16 cellular contexts compared by ENCODE assay signal in genomic region chr15:67095834-67096366, GRCh38. TPM values are rescaled to one million over a fixed set of nuclear protein-coding genes. Genes with fewer than 3 reads are reported as not detected.
DNase-seq lines count a peak whose midpoint lies in the region; ATAC-seq and TF ChIP-seq lines count a peak whose summit lies in the region.
"Had no signal": no experiment of that assay in that cellular context is flagged by ENCODE, and none has a peak within 500 bp of the region (broad histone marks: within the 10 kb centered on the region; RNA-seq: fewer than 3 reads in every experiment).

No MANE protein-coding gene starts in this region.

- peaks cover 59% of the 10 kb centered on the region for H3K36me3 Mint-ChIP-seq in activated CD8-positive, alpha-beta memory T cell treated with anti-CD3 and anti-CD28 coated beads, Interleukin-2, amount 10 ng/mL, durations not matched to agents 7 days and 5 days
- H3K36me3 Mint-ChIP-seq in activated naive CD4-positive, alpha-beta T cell treated with anti-CD3 and anti-CD28 coated beads, Interleukin-2, amount 50 U/mL, for 72 hours, result peaks cover 5 to 55% of the 10 kb centered on the region in 2 donors
- H3K36me3 Mint-ChIP-seq in nephron progenitor cell (ENCODE audit: low read depth), result peaks cover 26% of the 10 kb centered on the region

- peaks cover 90% of the 10 kb centered on the region for H3K4me1 Mint-ChIP-seq in activated CD8-positive, alpha-beta memory T cell treated with anti-CD3 and anti-CD28 coated beads, Interleukin-2, amount 10 ng/mL, durations not matched to agents 7 days and 5 days
- peaks cover 63% of the 10 kb centered on the region for H3K4me1 Mint-ChIP-seq in nephron progenitor cell

- no peak overlapping the region for H3K4me3 Mint-ChIP-seq in activated CD8-positive, alpha-beta memory T cell treated with anti-CD3 and anti-CD28 coated beads, Interleukin-2, amount 10 ng/mL, durations not matched to agents 7 days and 5 days
- H3K4me3 Mint-ChIP-seq in nephron progenitor cell, result no peak overlapping the region

- H3K4me1 ChIP-seq in Karpas-422 (ENCODE audit: low read length) (peaks cover 90% of the 10 kb centered on the region), tibial artery (peaks cover 0 to 41% (median 25%) of the 10 kb centered on the region in 4 donors)

- H4K20me1 ChIP-seq in Karpas-422 (ENCODE audit: insufficient read depth, low read depth, low read length), result no peaks in the 10 kb centered on the region
- H4K20me1 ChIP-seq in neural cell (ENCODE audit: insufficient read depth), result no peaks in the 10 kb centered on the region

- H3K4me3 ChIP-seq in Karpas-422 (ENCODE audit: low read length) (peak overlapping the region; percentile 41), neural cell (ENCODE audit: low read length) (no peak overlapping the region), tibial artery (no peak overlapping the region)
- H3K4me3 ChIP-seq: upper lobe of right lung had no signal

- peak; percentile 5 for ATAC-seq in activated CD8-positive, alpha-beta memory T cell treated with anti-CD3 and anti-CD28 coated beads, Interleukin-2, amount 10 ng/mL, durations not matched to agents 7 days and 5 days
- ATAC-seq in activated naive CD4-positive, alpha-beta T cell treated with anti-CD3 and anti-CD28 coated beads, Interleukin-2, amount 50 U/mL, for 72 hours, result peak in 1 of 2 donors; percentile 51
- ATAC-seq: foreskin keratinocyte, left cardiac atrium, upper lobe of right lung had no signal

- no peaks in the 10 kb centered on the region for H3F3A ChIP-seq in neural cell (ENCODE audit: insufficient read depth, low read length, poor library complexity, severe bottlenecking)

- no peaks in the 10 kb centered on the region for H3K27me3 Mint-ChIP-seq in activated CD8-positive, alpha-beta memory T cell treated with anti-CD3 and anti-CD28 coated beads, Interleukin-2, amount 10 ng/mL, durations not matched to agents 7 days and 5 days
- peaks cover 8% of the 10 kb centered on the region for H3K27me3 Mint-ChIP-seq in nephron progenitor cell (ENCODE audit: low read depth, poor library complexity)

- H3K9ac ChIP-seq in Karpas-422 (ENCODE audit: low read length) (peak overlapping the region; percentile 73), neural cell (ENCODE audit: low read length) (no peak overlapping the region)

- TF ChIP-seq EP300 in neural cell (conservative IDR thresholded peaks at IDR 0.05; ENCODE audit: poor library complexity, severe bottlenecking), result peak; percentile 23

- H3K27ac Mint-ChIP-seq in activated CD8-positive, alpha-beta memory T cell treated with anti-CD3 and anti-CD28 coated beads, Interleukin-2, amount 10 ng/mL, durations not matched to agents 7 days and 5 days, result peak overlapping the region; percentile 87
- peak overlapping the region; percentile 57 to 65 for H3K27ac Mint-ChIP-seq in activated naive CD4-positive, alpha-beta T cell treated with anti-CD3 and anti-CD28 coated beads, Interleukin-2, amount 50 U/mL, for 72 hours
- H3K27ac Mint-ChIP-seq in nephron progenitor cell, result no peak overlapping the region

- no peak for TF ChIP-seq RAD21 in neural cell (conservative IDR thresholded peaks at IDR 0.05)

- no peaks in the 10 kb centered on the region for H3K9me3 Mint-ChIP-seq in activated CD8-positive, alpha-beta memory T cell treated with anti-CD3 and anti-CD28 coated beads, Interleukin-2, amount 10 ng/mL, durations not matched to agents 7 days and 5 days (ENCODE audit: low read depth)
- H3K9me3 Mint-ChIP-seq in activated naive CD4-positive, alpha-beta T cell treated with anti-CD3 and anti-CD28 coated beads, Interleukin-2, amount 50 U/mL, for 72 hours, result peaks cover 0 to 5% of the 10 kb centered on the region in 2 donors
- no peaks in the 10 kb centered on the region for H3K9me3 Mint-ChIP-seq in nephron progenitor cell

- peak overlapping the region; percentile 84 for H3K4me2 ChIP-seq in Karpas-422 (ENCODE audit: low read depth, low read length, poor library complexity, severe bottlenecking)
- no peak overlapping the region for H3K4me2 ChIP-seq in neural cell (ENCODE audit: low read length)

- H3K27me3 ChIP-seq in Karpas-422 (ENCODE audit: low read length), result no peaks in the 10 kb centered on the region
- H3K27me3 ChIP-seq in neural cell (ENCODE audit: insufficient read depth, low read depth, low read length), result no peaks in the 10 kb centered on the region
- H3K27me3 ChIP-seq in tibial artery, result no peaks in the 10 kb centered on the region
- H3K27me3 ChIP-seq: foreskin keratinocyte, upper lobe of right lung had no signal

- no peak overlapping the region for H2AFZ ChIP-seq in Karpas-422 (ENCODE audit: low read length)
- H2AFZ ChIP-seq in neural cell (ENCODE audit: low read depth, low read length), result no peak overlapping the region

- CTCF ChIA-PET in activated CD8-positive, alpha-beta memory T cell treated with anti-CD3 and anti-CD28 coated beads, Interleukin-2, amount 10 ng/mL, durations not matched to agents 7 days and 5 days (lab: Charles Lee), result interaction anchor here (0.9 to 2.0 kb wide), 2 partner anchors 10 to 28 kb away, joined by 3 to 5 read pairs; no protein-coding TSS in a partner anchor

- H3K27ac ChIP-seq in Karpas-422 (ENCODE audit: low read length) (peak overlapping the region; percentile 98), neural cell (ENCODE audit: low read length) (no peak overlapping the region), tibial artery (no peak overlapping the region)
- H3K27ac ChIP-seq: foreskin keratinocyte, upper lobe of right lung had no signal

- H3K9me2 ChIP-seq in Karpas-422 (replicated peaks; ENCODE audit: insufficient read depth, low read length) (no peaks in the 10 kb centered on the region), neural cell (ENCODE audit: insufficient read depth, low read length) (no peaks in the 10 kb centered on the region)

- DNase-seq in activated CD8-positive, alpha-beta memory T cell treated with anti-CD3 and anti-CD28 coated beads, Interleukin-2, amount 10 ng/mL, durations not matched to agents 7 days and 5 days, result no peak
- no peak for DNase-seq in activated CD8-positive, alpha-beta memory T cell treated with anti-CD3 and anti-CD28 coated beads, Interleukin-2, amount 50 U/mL, for 48 hours
- peak; percentile 70 for DNase-seq in Karpas-422
- no peak for DNase-seq in activated naive CD4-positive, alpha-beta T cell treated with anti-CD3 and anti-CD28 coated beads, Interleukin-2, amount 50 U/mL, for 72 hours (ENCODE audit: low spot score in 2 of 2)
- DNase-seq in NCI-H524 (lab: John Stamatoyannopoulos, UW), result no peak
- DNase-seq in nephron progenitor cell, result no peak
- no peak for DNase-seq in tibial artery
- DNase-seq: Calu3; foreskin keratinocyte; Kasumi-1; left cardiac atrium; NCI-H82; RPMI8226; stimulated activated naive CD4-positive, alpha-beta T cell treated with Interleukin-2 at 50 U/mL for 16 hours; upper lobe of right lung had no signal

- TF ChIP-seq CTCF in neural cell (IDR thresholded peaks at IDR 0.05; ENCODE audit: poor library complexity, severe bottlenecking) (no peak), nephron progenitor cell (IDR thresholded peaks at IDR 0.05) (no peak), tibial artery (IDR thresholded peaks at IDR 0.05) (no peak)

- H3K9me3 ChIP-seq in Karpas-422 (ENCODE audit: low read length), result no peaks in the 10 kb centered on the region
- H3K9me3 ChIP-seq in neural cell (ENCODE audit: low read length), result no peaks in the 10 kb centered on the region
- H3K9me3 ChIP-seq in tibial artery, result no peaks in the 10 kb centered on the region
- H3K9me3 ChIP-seq: upper lobe of right lung had no signal

- intact Hi-C loops in tibial artery (cut with DNase I; ENCODE audit: low total_unique reads), result no loop called here

- H3K79me2 ChIP-seq in Karpas-422 (ENCODE audit: low read length), result no peaks in the 10 kb centered on the region
- peaks cover 14% of the 10 kb centered on the region for H3K79me2 ChIP-seq in neural cell (replicated peaks; ENCODE audit: insufficient read depth, low read length)

- no peaks in the 10 kb centered on the region for H3K36me3 ChIP-seq in Karpas-422 (ENCODE audit: insufficient read depth, low read length)
- no peaks in the 10 kb centered on the region for H3K36me3 ChIP-seq in neural cell (ENCODE audit: insufficient read depth, low read length)
- H3K36me3 ChIP-seq in tibial artery, result peaks cover 0 to 28% (median 6%) of the 10 kb centered on the region in 3 donors
- H3K36me3 ChIP-seq: upper lobe of right lung had no signal

TF ChIP-seq in neural cell, 6 proteins besides CTCF, POLR2A, EP300 and RAD21 (continues in another document):
- TF ChIP-seq SMC3 (conservative IDR thresholded peaks at IDR 0.05; ENCODE audit: poor library complexity), result no peak
- no peak for TF ChIP-seq EZH2 (IDR thresholded peaks at IDR 0.05; ENCODE audit: borderline replicate concordance, insufficient read depth, low read length, poor library complexity, severe bottlenecking)
- TF ChIP-seq MXI1 (conservative IDR thresholded peaks at IDR 0.05; ENCODE audit: poor library complexity, severe bottlenecking), result no peak
- TF ChIP-seq POLR2AphosphoS5 (IDR thresholded peaks at IDR 0.05), result no peak
- TF ChIP-seq TAF1 (IDR thresholded peaks at IDR 0.05; ENCODE audit: low read depth), result no peak

RNA-seq across cellular contexts. Expression of gene SMAD3, which starts 30.5 kb away (rescaled TPM):
- total RNA-seq in activated CD8-positive, alpha-beta memory T cell treated with anti-CD3 and anti-CD28 coated beads, Interleukin-2, amount 10 ng/mL, durations not matched to agents 7 days and 5 days, result 10 to 100 TPM; 87.1 to 88.0 TPM
- total RNA-seq in Karpas-422 (2014; rRNA removed; shearing (Covaris generic); ENCODE audit: low replicate concordance), result 12.8 and 27.7 TPM in 2 replicates
- 10 to 100 TPM; 15.4 to 75.9 TPM for total RNA-seq in activated naive CD4-positive, alpha-beta T cell treated with anti-CD3 and anti-CD28 coated beads, Interleukin-2, amount 50 U/mL, for 72 hours
- 0.64 and 1.0 TPM in 2 replicates for polyA plus RNA-seq in neural cell
- polyA minus RNA-seq in neural cell, result 1.6 and 3.2 TPM in 2 replicates
